Comparison of ENCODE assay signal across 15 cellular contexts in the genomic region with DNA sequence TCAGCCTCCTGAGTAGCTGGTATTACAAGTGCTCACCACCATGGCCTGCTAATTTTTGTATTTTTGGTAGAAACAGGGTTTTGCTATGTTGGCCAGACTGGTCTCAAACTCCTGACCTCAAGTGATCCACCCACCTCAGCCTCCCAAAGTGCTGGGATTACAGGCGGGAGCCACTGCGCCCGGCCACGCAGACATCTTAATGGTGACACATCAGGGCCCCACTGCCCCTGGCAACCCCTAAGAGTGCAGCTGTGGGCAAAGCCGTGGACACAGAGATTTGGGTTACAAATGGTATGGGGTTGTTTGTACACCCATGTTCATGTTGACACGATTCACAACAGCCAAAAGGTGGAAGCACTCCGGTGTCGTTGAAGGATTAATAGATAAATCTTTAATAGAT. TPM values are rescaled to one million over a fixed set of nuclear protein-coding genes. Genes with fewer than 3 reads are reported as not detected.
A peak's percentile ranks its signal among the peaks of the same experiment; 100 is the strongest.
DNase-seq lines count a peak whose midpoint lies in the region; ATAC-seq and TF ChIP-seq lines count a peak whose summit lies in the region.
"Had no signal": no experiment of that assay in that cellular context is flagged by ENCODE, and none has a peak within 500 bp of the region (broad histone marks: within the 10 kb centered on the region; RNA-seq: fewer than 3 reads in every experiment).

No MANE protein-coding gene starts in this region.

- no peaks in the 10 kb centered on the region for H4K20me1 ChIP-seq in H9 (ENCODE audit: control insufficient read depth, insufficient read depth, insufficient read length)
- H4K20me1 ChIP-seq in mammary epithelial cell (ENCODE audit: insufficient read depth, low read length) = no peaks in the 10 kb centered on the region

- peaks cover 42% of the 10 kb centered on the region for H3K36me3 ChIP-seq in ACC112 (ENCODE audit: insufficient read depth, low read length)
- H3K36me3 ChIP-seq in mammary epithelial cell (ENCODE audit: insufficient read depth, low read length) = peaks cover 36% of the 10 kb centered on the region

- H2BK15ac ChIP-seq in H9 (ENCODE audit: low read depth, low read length) = no peak overlapping the region

- H3T11ph ChIP-seq in H9 (ENCODE audit: low read length) = no peak overlapping the region

- H3K14ac ChIP-seq in H9 (ENCODE audit: insufficient read depth, low read length) = no peak overlapping the region

- H3K79me2 ChIP-seq in ACC112 (ENCODE audit: control insufficient read depth, insufficient read depth, low read length, unreplicated experiment) (peaks cover 6% of the 10 kb centered on the region), H9 (ENCODE audit: insufficient read depth, low read length) (no peaks in the 10 kb centered on the region), mammary epithelial cell (ENCODE audit: insufficient read depth, low read length) (peaks cover 7% of the 10 kb centered on the region)

- no peak for ATAC-seq in naive thymus-derived CD8-positive, alpha-beta T cell
- ATAC-seq: activated CD4-positive, CD25-positive, alpha-beta regulatory T cell treated with anti-CD3 and anti-CD28 coated beads, Interleukin-2, amount 50 U/mL, for 24 hours had no signal

- H3K27ac ChIP-seq in ACC112 (ENCODE audit: low read depth, low read length) (peak overlapping the region; percentile 90; the same call in 1 of the 2 replicates), H9 (ENCODE audit: insufficient read length, low read depth, low read length) (no peak overlapping the region), mammary epithelial cell (ENCODE audit: insufficient read depth, low read depth, low read length) (peak overlapping the region; percentile 90)

- BruUV-seq in mammary epithelial cell (replicated peaks; lab: Mats Ljungman, UMichigan) = no TSS peak

- no peaks in the 10 kb centered on the region for H3K27me3 Mint-ChIP-seq in H9 (ENCODE audit: low read depth)
- H3K27me3 Mint-ChIP-seq in naive thymus-derived CD8-positive, alpha-beta T cell = no peaks in the 10 kb centered on the region
- no peaks in the 10 kb centered on the region for H3K27me3 Mint-ChIP-seq in activated CD4-positive, alpha-beta memory T cell treated with anti-CD3 and anti-CD28 coated beads for 36 hours

- TF ChIP-seq CTCF in H9 (conservative IDR thresholded peaks at IDR 0.05) (no peak), mammary epithelial cell (conservative IDR thresholded peaks at IDR 0.05 in 1 of 2, IDR thresholded peaks at IDR 0.05 in 1 of 2; ENCODE audit: extremely low read depth in 1 of 2, insufficient read depth in 1 of 2, low read depth in 1 of 2, low read length in 2 of 2) (no peak)

- POLR2A ChIA-PET in naive thymus-derived CD8-positive, alpha-beta T cell (lab: Charles Lee) = no interaction called here
- POLR2A ChIA-PET in activated CD4-positive, alpha-beta memory T cell treated with anti-CD3 and anti-CD28 coated beads for 36 hours (lab: Charles Lee) = no interaction called here

- in situ Hi-C loops in mammary epithelial cell (cut with MboI; ENCODE audit: low sequenced_read_pairs in 2 of 2) = no loop called here

- H3K4me1 Mint-ChIP-seq in H9 = no peaks in the 10 kb centered on the region
- peaks cover 0 to 31% (median 5%) of the 10 kb centered on the region in 4 donors for H3K4me1 Mint-ChIP-seq in naive thymus-derived CD8-positive, alpha-beta T cell
- H3K4me1 Mint-ChIP-seq in activated CD4-positive, alpha-beta memory T cell treated with anti-CD3 and anti-CD28 coated beads for 36 hours (ENCODE audit: low read depth) = peaks cover 27% of the 10 kb centered on the region

- no peaks in the 10 kb centered on the region for H3K9me3 ChIP-seq in H9 (ENCODE audit: control insufficient read depth, low read depth, low read length)
- no peaks in the 10 kb centered on the region for H3K9me3 ChIP-seq in mammary epithelial cell (replicated peaks; ENCODE audit: insufficient read depth, low read length)
- H3K9me3 ChIP-seq: Peyer's patch had no signal

- no peak overlapping the region for H3K4me2 ChIP-seq in H9 (ENCODE audit: insufficient read depth, insufficient read length, low read length)
- no peak overlapping the region for H3K4me2 ChIP-seq in mammary epithelial cell (ENCODE audit: insufficient read depth, low read depth, low read length)

- no peak overlapping the region for H2BK12ac ChIP-seq in H9 (ENCODE audit: insufficient read length, low read depth, low read length)

- no peak overlapping the region for H2AK5ac ChIP-seq in H9 (ENCODE audit: insufficient read length, low read length)

- TF ChIP-seq POLR2A in erythroblast (IDR thresholded peaks at IDR 0.05; ENCODE audit: low read length) = no peak

- H3K79me1 ChIP-seq in H9 (ENCODE audit: insufficient read depth, low read depth, low read length, poor library complexity, severe bottlenecking) = no peaks in the 10 kb centered on the region

- no peak overlapping the region for H3K27ac Mint-ChIP-seq in H9
- peak overlapping the region in 6 of 10 donors; percentile 48 to 90 (median 72) for H3K27ac Mint-ChIP-seq in naive thymus-derived CD8-positive, alpha-beta T cell
- H3K27ac Mint-ChIP-seq in activated CD4-positive, alpha-beta memory T cell treated with anti-CD3 and anti-CD28 coated beads for 36 hours = no peak overlapping the region

- no peak overlapping the region for H3K9ac ChIP-seq in H9 (ENCODE audit: extremely low read depth, insufficient read length, low read length)
- no peak overlapping the region for H3K9ac ChIP-seq in mammary epithelial cell (ENCODE audit: insufficient read depth, low read length)

- no peak overlapping the region for H2BK20ac ChIP-seq in H9 (ENCODE audit: low read depth, low read length, poor library complexity, severe bottlenecking)

- no peak overlapping the region for H3K4ac ChIP-seq in H9 (ENCODE audit: low read depth, low read length)

- H2BK120ac ChIP-seq in H9 (ENCODE audit: low read depth, low read length, poor library complexity, severe bottlenecking) = no peak overlapping the region

- H2AFZ ChIP-seq in ACC112 (ENCODE audit: low read length, unreplicated experiment) (no peak overlapping the region), H9 (ENCODE audit: low read length) (no peak overlapping the region), mammary epithelial cell (ENCODE audit: low read depth, low read length) (no peak overlapping the region)

- CTCF ChIA-PET in mammary epithelial cell (lab: Charles Lee; ENCODE audit: low non-redundant PET) = no interaction called here
- CTCF ChIA-PET in activated CD4-positive, alpha-beta memory T cell treated with anti-CD3 and anti-CD28 coated beads for 36 hours (lab: Charles Lee) = interaction anchor here (1.1 to 3.7 kb wide), 2 partner anchors 56 to 72 kb away, joined by 3 to 29 read pairs; no protein-coding TSS in a partner anchor

- dilution Hi-C loops in mammary epithelial cell (cut with HindIII; ENCODE audit: low sequenced_read_pairs) = no loop called here

- DNase-seq in H9 (no peak), mammary epithelial cell (no peak), NCI-H1436 treated with DMSO at 0.1 percent for 48 hours (lab: John Stamatoyannopoulos, UW) (no peak), NCI-H2171 treated with DMSO at 0.1 percent for 48 hours (lab: John Stamatoyannopoulos, UW) (no peak), erythroblast (lab: John Stamatoyannopoulos, UW) (no peak)
- DNase-seq in naive thymus-derived CD8-positive, alpha-beta T cell = no peak
- no peak for DNase-seq in activated CD4-positive, alpha-beta memory T cell treated with anti-CD3 and anti-CD28 coated beads for 36 hours
- DNase-seq: DMS 273 treated with DMSO at 0.1 percent for 48 hours, left colon, NCI-H1930, NCI-H526, T-helper 1 cell had no signal

- no peak overlapping the region for H4K5ac ChIP-seq in H9 (ENCODE audit: insufficient read length, low read depth, low read length)

- H3K4me3 ChIP-seq in ACC112 (ENCODE audit: low read depth, low read length) (no peak overlapping the region), mammary epithelial cell (replicated peaks in 1 of 3; ENCODE audit: insufficient read depth in 1 of 3, low read depth in 2 of 3, low read length in 3 of 3) (no peak overlapping the region)
- H3K4me3 ChIP-seq: Peyer's patch had no signal

- no peak overlapping the region for H3K4me3 Mint-ChIP-seq in H9
- no peak overlapping the region for H3K4me3 Mint-ChIP-seq in naive thymus-derived CD8-positive, alpha-beta T cell
- H3K4me3 Mint-ChIP-seq in activated CD4-positive, alpha-beta memory T cell treated with anti-CD3 and anti-CD28 coated beads for 36 hours = no peak overlapping the region

- H3K36me3 Mint-ChIP-seq in H9 (ENCODE audit: insufficient read depth in 1 of 3, low read depth in 3 of 3) = peaks cover 28 to 80% (median 65%) of the 10 kb centered on the region in 3 experiments; a peak in 6 of 7 replicates
- peaks cover 9 to 92% (median 21%) of the 10 kb centered on the region in 3 donors for H3K36me3 Mint-ChIP-seq in naive thymus-derived CD8-positive, alpha-beta T cell
- H3K36me3 Mint-ChIP-seq in activated CD4-positive, alpha-beta memory T cell treated with anti-CD3 and anti-CD28 coated beads for 36 hours = peaks cover 53% of the 10 kb centered on the region

- no peak overlapping the region for H4K8ac ChIP-seq in H9 (replicated peaks; ENCODE audit: insufficient read length, low read depth, low read length)

- H3K23ac ChIP-seq in H9 (ENCODE audit: insufficient read length, low read depth, low read length) = no peak overlapping the region

- peak overlapping the region; percentile 60 for H2BK5ac ChIP-seq in H9 (ENCODE audit: insufficient read length, low read length)

- intact Hi-C loops in mammary epithelial cell (cut with micrococcal nuclease) = no loop called here
- intact Hi-C loops in activated CD4-positive, alpha-beta memory T cell treated with anti-CD3 and anti-CD28 coated beads for 36 hours (cut with micrococcal nuclease) = no loop called here

- H3K9me3 Mint-ChIP-seq in H9 = no peaks in the 10 kb centered on the region
- H3K9me3 Mint-ChIP-seq in naive thymus-derived CD8-positive, alpha-beta T cell = no peaks in the 10 kb centered on the region
- H3K9me3 Mint-ChIP-seq in activated CD4-positive, alpha-beta memory T cell treated with anti-CD3 and anti-CD28 coated beads for 36 hours = no peaks in the 10 kb centered on the region

- H4K91ac ChIP-seq in H9 (ENCODE audit: insufficient read length, low read depth, low read length) = no peak overlapping the region

- H3K27me3 ChIP-seq in ACC112 (ENCODE audit: insufficient read depth, low read length) (no peaks in the 10 kb centered on the region), H9 (ENCODE audit: insufficient read depth, low read length) (0 out of 2 replicates have a peak, but pooled peaks cover 3% of the 10 kb centered on the region), mammary epithelial cell (ENCODE audit: insufficient read depth, low read length) (no peaks in the 10 kb centered on the region)
- H3K27me3 ChIP-seq: Peyer's patch had no signal

- no CpG with 5 or more reads among the region's 8 CpGs for WGBS in H9 (ENCODE audit: extremely low coverage, insufficient read length, low lambda C conversion rate)
- WGBS in mammary epithelial cell (ENCODE audit: low coverage, missing lambda C conversion rate) = 86% methylated on average over 8 of the region's 8 CpGs

- H3K4me1 ChIP-seq in ACC112 (ENCODE audit: control insufficient read depth, insufficient read depth, low read length, unreplicated experiment) (peaks cover 36% of the 10 kb centered on the region), H9 (ENCODE audit: insufficient read depth, low read length) (no peaks in the 10 kb centered on the region), mammary epithelial cell (ENCODE audit: insufficient read depth, low read length) (peaks cover 41% of the 10 kb centered on the region)

- no peak overlapping the region for H3K56ac ChIP-seq in H9 (ENCODE audit: insufficient read length, low read depth, low read length)

- H3K18ac ChIP-seq in H9 (ENCODE audit: insufficient read length, low read depth, low read length) = no peak overlapping the region

- H3K23me2 ChIP-seq in H9 (ENCODE audit: insufficient read length, low read depth, low read length, poor library complexity, severe bottlenecking) = no peaks in the 10 kb centered on the region

RNA-seq across cellular contexts. Expression of gene IFNGR2, which starts 29.8 kb away (rescaled TPM):
- total RNA-seq in H9 (2021) = 44.1 and 46.1 TPM in 2 replicates
- 100 to 1,000 TPM in 1 of 2 donors, 10 to 100 TPM in 1; 63.3 to 104 TPM for total RNA-seq in mammary epithelial cell
- 93.1 TPM for polyA plus RNA-seq in mammary epithelial cell
- 92.8 TPM for polyA minus RNA-seq in mammary epithelial cell
- 10 to 100 TPM; 24.4 to 27.8 TPM for total RNA-seq in naive thymus-derived CD8-positive, alpha-beta T cell
- polyA plus RNA-seq in naive thymus-derived CD8-positive, alpha-beta T cell = 10 to 100 TPM; 11.3 to 30.9 (median 23.0) TPM
- 10 to 100 TPM; 14.3 to 17.0 TPM for total RNA-seq in activated CD4-positive, alpha-beta memory T cell treated with anti-CD3 and anti-CD28 coated beads for 36 hours

RNA-seq across cellular contexts. Expression of gene TMEM50B, which starts 46.8 kb away (rescaled TPM):
- total RNA-seq in H9 (2021) (14.8 and 17.6 TPM in 2 replicates), mammary epithelial cell (10 to 100 TPM; 21.5 to 21.7 TPM)
- 14.6 TPM for polyA plus RNA-seq in mammary epithelial cell
- 5.4 TPM for polyA minus RNA-seq in mammary epithelial cell
- total RNA-seq in naive thymus-derived CD8-positive, alpha-beta T cell = 100 to 1,000 TPM; 149 to 160 TPM
- 10 to 100 TPM; 42.3 to 47.9 (median 45.4) TPM for polyA plus RNA-seq in naive thymus-derived CD8-positive, alpha-beta T cell
- 10 to 100 TPM; 18.6 to 21.8 TPM for total RNA-seq in activated CD4-positive, alpha-beta memory T cell treated with anti-CD3 and anti-CD28 coated beads for 36 hours

RNA-seq across cellular contexts. Expression of gene DNAJC28, which starts 58.5 kb away (rescaled TPM):
- total RNA-seq in H9 (2021) (3.4 and 3.7 TPM in 2 replicates), mammary epithelial cell (1 to 10 TPM; 1.2 to 2.0 TPM)
- polyA plus RNA-seq in mammary epithelial cell = 0.75 TPM
- polyA minus RNA-seq in mammary epithelial cell = not detected
- total RNA-seq in naive thymus-derived CD8-positive, alpha-beta T cell = 1 to 10 TPM; 1.6 to 2.1 TPM
- polyA plus RNA-seq in naive thymus-derived CD8-positive, alpha-beta T cell = 1 to 10 TPM in 1 of 3 donors, under 1 TPM in 2; 0.89 to 1.8 (median 0.94) TPM
- total RNA-seq in activated CD4-positive, alpha-beta memory T cell treated with anti-CD3 and anti-CD28 coated beads for 36 hours = under 1 TPM; 0.67 to 0.75 TPM

Comparison
In these comparisons a context has a peak if more than half of its experiments do, and no peak if none do; other contexts are left out.
1. H3K27ac Mint-ChIP-seq: peak in naive thymus-derived CD8-positive, alpha-beta T cell (6 of 10); none in H9 (0 of 3) and activated CD4-positive, alpha-beta memory T cell treated with anti-CD3 and anti-CD28 coated beads for 36 hours (single experiment).